In genomic region chr12:113071063-113071426, GRCh38 we compare ENCODE assay signal across 13 cellular contexts. TPM values are rescaled to one million over a fixed set of nuclear protein-coding genes. Genes with fewer than 3 reads are reported as not detected.
DNase-seq lines count a peak whose midpoint lies in the region; ATAC-seq, FAIRE-seq and TF ChIP-seq lines count a peak whose summit lies in the region.
"Had no signal": no experiment of that assay in that cellular context is flagged by ENCODE, and none has a peak within 500 bp of the region (broad histone marks: within the 10 kb centered on the region; RNA-seq: fewer than 3 reads in every experiment).

No MANE protein-coding gene starts in this region.

- H3K4me1 ChIP-seq in BLaER1 (peaks cover 94% of the 10 kb centered on the region), NT2/D1 (ENCODE audit: insufficient read depth, insufficient read length) (peaks cover 29% of the 10 kb centered on the region), stomach (peaks cover 0 to 10% (median 0%) of the 10 kb centered on the region in 4 donors)
- H3K4me1 ChIP-seq: BE2C had no signal

- peak overlapping the region in 1 of 2 donors; percentile 37 for H3K4me3 Mint-ChIP-seq in effector memory CD8-positive, alpha-beta T cell
- H3K4me3 Mint-ChIP-seq in nephron: no peak overlapping the region
- H3K4me3 Mint-ChIP-seq: dendritic cell treated with granulocyte-macrophage colony-stimulating factor and Interleukin-4, amounts not matched to agents 40 ng/mL and 50 ng/mL, for 4 days had no signal

- H4K20me1 ChIP-seq in BLaER1: peaks cover 69% of the 10 kb centered on the region

- H3K4me2 ChIP-seq in BLaER1: peak overlapping the region; percentile 77

- WGBS in stomach, 5 donors: 67 to 81% (median 76%) methylated on average over 3 of the region's 3 CpGs

- no peak for TF ChIP-seq EP300 in stomach (IDR thresholded peaks at IDR 0.05)

- H3K9me3 Mint-ChIP-seq in effector memory CD8-positive, alpha-beta T cell: no peaks in the 10 kb centered on the region
- peaks cover 2% of the 10 kb centered on the region for H3K9me3 Mint-ChIP-seq in nephron
- H3K9me3 Mint-ChIP-seq: dendritic cell treated with granulocyte-macrophage colony-stimulating factor and Interleukin-4, amounts not matched to agents 40 ng/mL and 50 ng/mL, for 4 days had no signal

- H3K27ac ChIP-seq in BLaER1: peak overlapping the region; percentile 42; the same call in 1 of the 2 replicates
- no peak overlapping the region for H3K27ac ChIP-seq in stomach

- DNase-seq in NT2/D1 (ENCODE audit: low read depth, low spot score) (no peak), stomach (no peak), GM12892 (ENCODE audit: insufficient read length) (no peak), NCI-H1417 treated with DMSO at 0.1 percent for 48 hours (lab: John Stamatoyannopoulos, UW) (no peak)
- no peak for DNase-seq in effector memory CD8-positive, alpha-beta T cell
- DNase-seq in stimulated activated CD4-positive, alpha-beta T cell treated with anti-CD3 and anti-CD28 coated beads, Interleukin-4, amount 100 ng/mL, for 24 hours: no peak
- DNase-seq: activated CD4-positive, alpha-beta T cell treated with anti-CD3 and anti-CD28 coated beads for 4 hours; BE2C; NCI-H226; stimulated activated CD8-positive, alpha-beta memory T cell treated with anti-CD3 and anti-CD28 coated beads, Interleukin-4, amount 100 ng/mL, for 48 hours had no signal

- H3K27me3 ChIP-seq in BLaER1 (no peaks in the 10 kb centered on the region), NT2/D1 (ENCODE audit: insufficient read depth, insufficient read length) (peaks cover 20% of the 10 kb centered on the region), stomach (peaks cover 0 to 24% (median 0%) of the 10 kb centered on the region in 3 donors)
- H3K27me3 ChIP-seq: BE2C had no signal

- no peak for FAIRE-seq in GM12892 (lab: Jason Lieb, UNC)

- H3K4me3 ChIP-seq in BLaER1 (no peak overlapping the region), NT2/D1 (ENCODE audit: insufficient read length, low read depth) (no peak overlapping the region), stomach (no peak overlapping the region)

- H3K9me3 ChIP-seq in BLaER1: no peaks in the 10 kb centered on the region
- no peaks in the 10 kb centered on the region for H3K9me3 ChIP-seq in NT2/D1 (ENCODE audit: insufficient read depth, low read length)
- no peaks in the 10 kb centered on the region for H3K9me3 ChIP-seq in stomach
- H3K9me3 ChIP-seq: BE2C had no signal

- no peak overlapping the region for H3K9ac ChIP-seq in BLaER1
- H3K9ac ChIP-seq in NT2/D1 (ENCODE audit: insufficient read length, low read depth): peak overlapping the region; percentile 23

- H3K27me3 Mint-ChIP-seq in effector memory CD8-positive, alpha-beta T cell: no peaks in the 10 kb centered on the region
- H3K27me3 Mint-ChIP-seq in nephron (ENCODE audit: low read depth): peaks cover 49% of the 10 kb centered on the region

- peak overlapping the region; percentile 71 to 87 for H3K27ac Mint-ChIP-seq in effector memory CD8-positive, alpha-beta T cell
- peak overlapping the region; percentile 22 to 67 (median 28) for H3K27ac Mint-ChIP-seq in nephron
- H3K27ac Mint-ChIP-seq: dendritic cell treated with granulocyte-macrophage colony-stimulating factor and Interleukin-4, amounts not matched to agents 40 ng/mL and 50 ng/mL, for 4 days had no signal

- no peak for ATAC-seq in effector memory CD8-positive, alpha-beta T cell (replicated peaks)

- H3K4me1 Mint-ChIP-seq in effector memory CD8-positive, alpha-beta T cell (ENCODE audit: low read depth in 2 of 2): peaks cover 28 to 44% of the 10 kb centered on the region in 2 donors
- H3K4me1 Mint-ChIP-seq in nephron: peaks cover 13% of the 10 kb centered on the region

- H3K36me3 Mint-ChIP-seq in effector memory CD8-positive, alpha-beta T cell (ENCODE audit: insufficient read depth): no peaks in the 10 kb centered on the region
- peaks cover 5% of the 10 kb centered on the region for H3K36me3 Mint-ChIP-seq in nephron (ENCODE audit: low read depth)

- TF ChIP-seq CTCF in nephron (IDR thresholded peaks at IDR 0.05; ENCODE audit: unreplicated experiment in 3 of 3) (no peak), stomach (IDR thresholded peaks at IDR 0.05) (no peak)

- intact Hi-C loops in stomach (cut with DNase I; ENCODE audit: low total_unique reads): no loop called here

- no peak for TF ChIP-seq POLR2A in stomach (IDR thresholded peaks at IDR 0.05)
- TF ChIP-seq POLR2A in GM12892 (IDR thresholded peaks at IDR 0.05; ENCODE audit: low read depth, low read length): no peak

- peaks cover 8% of the 10 kb centered on the region; the same call in 1 of the 2 replicates for H3K36me3 ChIP-seq in BLaER1
- no peaks in the 10 kb centered on the region for H3K36me3 ChIP-seq in NT2/D1 (ENCODE audit: insufficient read depth, insufficient read length, low read length)
- H3K36me3 ChIP-seq in stomach: no peaks in the 10 kb centered on the region
- H3K36me3 ChIP-seq: BE2C had no signal

RNA-seq across cellular contexts. Expression of gene DTX1, which starts 14.5 kb away (rescaled TPM):
- total RNA-seq in stomach: 1 to 10 TPM in 4 of 5 donors, under 1 TPM in 1; 0.43 to 6.2 (median 2.7) TPM
- 1 to 10 TPM; 1.0 to 1.5 (median 1.1) TPM for polyA plus RNA-seq in stomach
- polyA plus RNA-seq in GM12892 (2012; ENCODE audit: missing spikeins): 10.9 TPM
